In the genomic region with DNA sequence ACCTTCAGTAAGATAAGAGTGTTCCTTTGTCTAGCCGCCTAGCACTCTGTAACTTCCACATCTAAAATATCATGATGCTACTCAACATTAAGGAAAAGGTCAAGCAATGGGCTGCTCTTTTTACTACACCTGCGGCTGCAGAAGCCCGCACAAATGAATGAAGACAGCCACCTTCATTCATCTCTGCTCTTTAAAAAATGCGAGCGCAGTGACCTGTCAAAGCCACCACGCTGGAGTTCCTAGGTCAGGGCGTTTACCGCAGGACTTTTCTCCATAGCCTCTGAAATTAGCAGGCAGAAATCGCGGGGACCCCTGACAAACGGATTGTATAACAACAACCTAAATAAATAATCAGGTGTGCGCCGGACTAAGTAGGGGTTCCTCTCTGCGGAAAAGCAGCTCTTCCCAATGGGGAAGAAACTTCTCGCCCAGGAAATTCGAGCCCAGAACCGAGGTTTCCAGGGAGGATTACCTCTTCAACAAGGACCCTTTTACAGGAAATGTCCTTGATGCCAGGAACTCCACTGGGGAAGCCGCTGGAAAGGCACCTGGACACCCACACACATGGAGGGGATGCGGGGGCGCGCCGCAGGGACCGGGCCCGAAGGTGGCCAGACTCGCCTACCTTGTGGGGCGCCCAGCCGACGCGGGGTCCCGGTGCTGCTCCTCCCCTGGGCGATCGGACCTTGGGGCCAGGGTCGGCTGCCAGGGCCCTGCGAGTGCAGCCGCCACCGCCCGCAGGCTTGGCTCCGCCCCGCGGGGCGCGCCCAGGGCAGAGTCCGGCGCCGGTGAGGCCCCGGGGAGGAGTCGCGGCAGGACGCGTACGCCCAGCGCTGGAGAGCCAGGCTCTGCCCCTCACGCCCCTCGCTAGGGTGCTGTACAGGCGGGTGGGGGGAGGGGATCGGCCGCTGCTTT, we compare ENCODE assay signal across 9 cellular contexts. TPM values are rescaled to one million over a fixed set of nuclear protein-coding genes. Genes with fewer than 3 reads are reported as not detected.
A peak's percentile ranks its signal among the peaks of the same experiment; 100 is the strongest.
DNase-seq lines count a peak whose midpoint lies in the region; ATAC-seq and TF ChIP-seq lines count a peak whose summit lies in the region.
"Had no signal": no experiment of that assay in that cellular context is flagged by ENCODE, and none has a peak within 500 bp of the region (broad histone marks: within the 10 kb centered on the region; RNA-seq: fewer than 3 reads in every experiment).

A gene with protein sequence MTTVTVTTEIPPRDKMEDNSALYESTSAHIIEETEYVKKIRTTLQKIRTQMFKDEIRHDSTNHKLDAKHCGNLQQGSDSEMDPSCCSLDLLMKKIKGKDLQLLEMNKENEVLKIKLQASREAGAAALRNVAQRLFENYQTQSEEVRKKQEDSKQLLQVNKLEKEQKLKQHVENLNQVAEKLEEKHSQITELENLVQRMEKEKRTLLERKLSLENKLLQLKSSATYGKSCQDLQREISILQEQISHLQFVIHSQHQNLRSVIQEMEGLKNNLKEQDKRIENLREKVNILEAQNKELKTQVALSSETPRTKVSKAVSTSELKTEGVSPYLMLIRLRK (minus strand): TSS at position 751 of the 915 bp plus-strand sequence. CDS start 16,670 bp downstream, outside the sequence.

- 5% methylated on average over 57 of the region's 57 CpGs for WGBS in lung, 2 donors
- WGBS in urinary bladder: 13% methylated on average over 57 of the region's 57 CpGs

- peaks cover 44% of the 10 kb centered on the region for H3K27me3 Mint-ChIP-seq in activated naive CD4-positive, alpha-beta T cell treated with anti-CD3 and anti-CD28 coated beads for 36 hours (ENCODE audit: low read depth)

- ATAC-seq in lung (ENCODE audit: insufficient read depth, low FRiP score) (peak; percentile 90), HG02642 (IDR thresholded peaks at IDR 0.05; ENCODE audit: poor library complexity, unreplicated experiment) (no peak), HG03520 (IDR thresholded peaks at IDR 0.05; ENCODE audit: unreplicated experiment) (no peak)

- CTCF ChIA-PET in activated naive CD4-positive, alpha-beta T cell treated with anti-CD3 and anti-CD28 coated beads for 36 hours (lab: Charles Lee): no interaction called here

- no peaks in the 10 kb centered on the region for H3K9me3 Mint-ChIP-seq in activated naive CD4-positive, alpha-beta T cell treated with anti-CD3 and anti-CD28 coated beads for 36 hours
- H3K9me3 Mint-ChIP-seq: CD4-positive, alpha-beta T cell had no signal

- H3K36me3 ChIP-seq in endocrine pancreas (ENCODE audit: control insufficient read depth, insufficient read depth, low read length) (no peaks in the 10 kb centered on the region), lung (ENCODE audit: control insufficient read depth in 2 of 2, insufficient read depth in 2 of 2, low read length in 2 of 2) (no peaks in the 10 kb centered on the region), urinary bladder (ENCODE audit: insufficient read depth) (no peaks in the 10 kb centered on the region)

- H3K27ac Mint-ChIP-seq in activated naive CD4-positive, alpha-beta T cell treated with anti-CD3 and anti-CD28 coated beads for 36 hours: no peak within 1 kb of the TSS
- H3K27ac Mint-ChIP-seq: CD4-positive, alpha-beta T cell had no signal

- H3K4me3 ChIP-seq in endocrine pancreas (ENCODE audit: control insufficient read depth, insufficient read depth, low read length) (peak within 1 kb of the TSS; percentile 38), lung (peak within 1 kb of the TSS; percentile 98), urinary bladder (ENCODE audit: low read depth, low read length) (peak within 1 kb of the TSS; percentile 63)

- H3K4me3 Mint-ChIP-seq in activated naive CD4-positive, alpha-beta T cell treated with anti-CD3 and anti-CD28 coated beads for 36 hours: peak within 1 kb of the TSS; percentile 42
- H3K4me3 Mint-ChIP-seq: CD4-positive, alpha-beta T cell had no signal

- H3K27ac ChIP-seq in lung (ENCODE audit: low read depth in 1 of 2, low read length in 1 of 2) (peak within 1 kb of the TSS; percentile 74 to 97), urinary bladder (ENCODE audit: low read depth) (peak within 1 kb of the TSS; percentile 58)

- peak within 1 kb of the TSS; percentile 51 for H3K9ac ChIP-seq in endocrine pancreas (ENCODE audit: control insufficient read depth, insufficient read depth, low read length)

- no peak for DNase-seq in activated naive CD4-positive, alpha-beta T cell treated with anti-CD3 and anti-CD28 coated beads for 36 hours
- DNase-seq in activated naive CD4-positive, alpha-beta T cell (lab: John Stamatoyannopoulos, UW): no peak
- DNase-seq in lung (ENCODE audit: low spot score): peak; percentile 59
- no peak for DNase-seq in NCI-H146 treated with DMSO at 0.1 percent for 48 hours (lab: John Stamatoyannopoulos, UW; ENCODE audit: unreplicated experiment)
- DNase-seq: CD4-positive, alpha-beta T cell had no signal

- H3K4me1 ChIP-seq in endocrine pancreas (ENCODE audit: control insufficient read depth, insufficient read depth, low read length) (no peaks in the 10 kb centered on the region), lung (ENCODE audit: control insufficient read depth in 2 of 2, insufficient read depth in 2 of 2, low read length in 2 of 2) (peaks cover 0 to 5% of the 10 kb centered on the region in 2 donors), urinary bladder (ENCODE audit: insufficient read depth) (peaks cover 4% of the 10 kb centered on the region)

- no peaks in the 10 kb centered on the region for H3K9me3 ChIP-seq in endocrine pancreas (ENCODE audit: control insufficient read depth, low read length)
- H3K9me3 ChIP-seq in lung (ENCODE audit: control insufficient read depth in 2 of 2, insufficient read depth in 1 of 2, low read length in 1 of 2): no peaks in the 10 kb centered on the region

- H3K36me3 Mint-ChIP-seq in activated naive CD4-positive, alpha-beta T cell treated with anti-CD3 and anti-CD28 coated beads for 36 hours (ENCODE audit: low read depth): no peaks in the 10 kb centered on the region

- peaks cover 4% of the 10 kb centered on the region for H3K4me1 Mint-ChIP-seq in activated naive CD4-positive, alpha-beta T cell treated with anti-CD3 and anti-CD28 coated beads for 36 hours (ENCODE audit: low read depth)

- intact Hi-C loops in activated naive CD4-positive, alpha-beta T cell treated with anti-CD3 and anti-CD28 coated beads for 36 hours (cut with micrococcal nuclease): no loop called here

- TF ChIP-seq CTCF in lung (IDR thresholded peaks at IDR 0.05; ENCODE audit: control extremely low read depth, extremely low read depth): no peak

- peaks cover 2% of the 10 kb centered on the region for H3K27me3 ChIP-seq in endocrine pancreas (ENCODE audit: control insufficient read depth, insufficient read depth, low read length)
- no peaks in the 10 kb centered on the region for H3K27me3 ChIP-seq in lung (ENCODE audit: control insufficient read depth, insufficient read depth)

RNA-seq across cellular contexts. Expression of the gene that starts here (rescaled TPM):
- not detected for total RNA-seq in activated naive CD4-positive, alpha-beta T cell treated with anti-CD3 and anti-CD28 coated beads for 36 hours
- total RNA-seq in lung (10 to 100 TPM; 10.6 to 90.4 TPM), urinary bladder (41.3 TPM)
- polyA plus RNA-seq in lung (1 to 10 TPM; 6.7 to 9.6 TPM), urinary bladder (5.5 TPM)
- total RNA-seq: CD4-positive, alpha-beta T cell had no signal

Comparison
In these comparisons a context has a peak if more than half of its experiments do, and no peak if none do; other contexts are left out.
1. RNA of the gene that starts here (total RNA-seq): 10.6 to 90.4 TPM in lung and 41.3 TPM in urinary bladder (single experiment); not detected in activated naive CD4-positive, alpha-beta T cell treated with anti-CD3 and anti-CD28 coated beads for 36 hours; every median in the first group is over 10 times any median in the second.
2. H3K4me3 ChIP-seq: peak in every context shown above with its lines; median percentile 98 in lung; 63 in urinary bladder; 38 in endocrine pancreas.